8 cellular contexts compared by ENCODE assay signal in genomic region chr16:58499615-58500328, GRCh38. TPM values are rescaled to one million over a fixed set of nuclear protein-coding genes. Genes with fewer than 3 reads are reported as not detected.
DNase-seq lines count a peak whose midpoint lies in the region; ATAC-seq and TF ChIP-seq lines count a peak whose summit lies in the region.

A gene with protein sequence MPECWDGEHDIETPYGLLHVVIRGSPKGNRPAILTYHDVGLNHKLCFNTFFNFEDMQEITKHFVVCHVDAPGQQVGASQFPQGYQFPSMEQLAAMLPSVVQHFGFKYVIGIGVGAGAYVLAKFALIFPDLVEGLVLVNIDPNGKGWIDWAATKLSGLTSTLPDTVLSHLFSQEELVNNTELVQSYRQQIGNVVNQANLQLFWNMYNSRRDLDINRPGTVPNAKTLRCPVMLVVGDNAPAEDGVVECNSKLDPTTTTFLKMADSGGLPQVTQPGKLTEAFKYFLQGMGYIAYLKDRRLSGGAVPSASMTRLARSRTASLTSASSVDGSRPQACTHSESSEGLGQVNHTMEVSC (plus strand): TSS chr16:58500143. CDS start chr16:58500249, 106 bp downstream.

- H3K27ac ChIP-seq in trophoblast cell (ENCODE audit: low read depth, low read length) = no peak within 1 kb of the TSS

- peak within 1 kb of the TSS; percentile 32 for H2AFZ ChIP-seq in trophoblast cell (ENCODE audit: insufficient read depth, low read length, poor library complexity)

- H4K12ac ChIP-seq in trophoblast cell (ENCODE audit: low read depth, low read length) = no peak within 1 kb of the TSS

- WGBS in trophoblast cell (ENCODE audit: extremely low coverage, insufficient coverage, insufficient read length) = no CpG with 5 or more reads among the region's 23 CpGs

- H4K8ac ChIP-seq in trophoblast cell (ENCODE audit: low read depth, low read length) = no peak within 1 kb of the TSS

- ATAC-seq in HG03354 (IDR thresholded peaks at IDR 0.05; ENCODE audit: poor library complexity, severe bottlenecking, unreplicated experiment) (peak; percentile 41), left cardiac atrium (peak; percentile 39 to 55)

- no peak within 1 kb of the TSS for H3K18ac ChIP-seq in trophoblast cell (ENCODE audit: low read length)

- H3K4me3 ChIP-seq in astrocyte of the cerebellum (ENCODE audit: low read depth, low read length) = peak within 1 kb of the TSS; percentile 49
- peak within 1 kb of the TSS; percentile 64 for H3K4me3 ChIP-seq in trophoblast cell (ENCODE audit: low read depth, low read length)

- no peak within 1 kb of the TSS for H2AK5ac ChIP-seq in trophoblast cell (ENCODE audit: low read length)

- H2BK120ac ChIP-seq in trophoblast cell (ENCODE audit: insufficient read depth, low read length, poor library complexity) = no peak within 1 kb of the TSS

- H3K79me1 ChIP-seq in trophoblast cell (ENCODE audit: low read length) = peaks cover 3% of the 10 kb centered on the region

- no peak within 1 kb of the TSS for H3K23ac ChIP-seq in trophoblast cell (ENCODE audit: low read length)

- in situ Hi-C loops in astrocyte of the cerebellum (cut with HindIII; ENCODE audit: low sequenced_read_pairs) = no loop called here

- no peak for TF ChIP-seq CTCF in astrocyte of the cerebellum (IDR thresholded peaks at IDR 0.05; ENCODE audit: low read depth, low read length, missing control alignments)

- H2BK12ac ChIP-seq in trophoblast cell (ENCODE audit: low read length) = no peak within 1 kb of the TSS

- peaks cover 0 to 4% of the 10 kb centered on the region in 2 experiments for H3K36me3 ChIP-seq in trophoblast cell (ENCODE audit: control insufficient read depth in 1 of 2, insufficient read depth in 2 of 2, low read length in 2 of 2)

- peak within 1 kb of the TSS; percentile 34 for H3K9ac ChIP-seq in trophoblast cell (ENCODE audit: low read length)

- H2BK5ac ChIP-seq in trophoblast cell (ENCODE audit: low read depth, low read length, poor library complexity) = no peak within 1 kb of the TSS

- H4K91ac ChIP-seq in trophoblast cell (ENCODE audit: low read depth, low read length) = no peak within 1 kb of the TSS

- H3K14ac ChIP-seq in trophoblast cell (ENCODE audit: low read length) = no peak within 1 kb of the TSS

- H3K4me1 ChIP-seq in trophoblast cell (ENCODE audit: control insufficient read depth in 1 of 2, insufficient read depth in 2 of 2, low read length in 2 of 2) = peaks cover 7 to 16% of the 10 kb centered on the region in 2 experiments

- peak within 1 kb of the TSS; percentile 91 for H3K4me2 ChIP-seq in trophoblast cell (ENCODE audit: low read length)

- peaks cover 3% of the 10 kb centered on the region for H3K9me3 ChIP-seq in trophoblast cell (ENCODE audit: insufficient read depth, low read depth, low read length)

- intact Hi-C loops in left cardiac atrium (cut with DNase I) = no loop called here

- peak; percentile 15 for DNase-seq in stimulated activated CD4-positive, alpha-beta T cell treated with anti-CD3 and anti-CD28 coated beads, Interleukin-12 subunit alpha, Interleukin-12 subunit beta, amount 100 ng/mL, for 4 hours
- DNase-seq in stimulated activated CD4-positive, alpha-beta T cell treated with anti-CD3 and anti-CD28 coated beads, Interleukin-4, amount 100 ng/mL, for 1 hour = no peak
- peak; percentile 70 for DNase-seq in NCI-H82 treated with DMSO at 0.1 percent for 48 hours (lab: John Stamatoyannopoulos, UW; ENCODE audit: unreplicated experiment)
- peak; percentile 72 for DNase-seq in astrocyte of the cerebellum (ENCODE audit: low read depth)
- peak; percentile 72 for DNase-seq in left cardiac atrium
- DNase-seq in trophoblast cell = peak in 1 of 2 donors; percentile 29
- DNase-seq in OCI-M2 (lab: John Stamatoyannopoulos, UW; ENCODE audit: unreplicated experiment) = no peak

- H3K4ac ChIP-seq in trophoblast cell (ENCODE audit: low read depth, low read length) = no peak within 1 kb of the TSS

- H3K79me2 ChIP-seq in trophoblast cell (ENCODE audit: control insufficient read depth, insufficient read depth, low read length, poor library complexity) = no peaks in the 10 kb centered on the region

- H3K27me3 ChIP-seq in trophoblast cell (ENCODE audit: insufficient read depth, low read length) = no peaks in the 10 kb centered on the region

RNA-seq across cellular contexts. Expression of the gene that starts here (rescaled TPM):
- 100 to 1,000 TPM; 121 to 153 TPM for total RNA-seq in left cardiac atrium
- 7.0 and 7.3 TPM in 2 replicates for polyA plus RNA-seq in trophoblast cell (2013)

Comparison
In these comparisons a context has a peak if more than half of its experiments do, and no peak if none do; other contexts are left out.
1. DNase-seq: peak in stimulated activated CD4-positive, alpha-beta T cell treated with anti-CD3 and anti-CD28 coated beads, Interleukin-12 subunit alpha, Interleukin-12 subunit beta, amount 100 ng/mL, for 4 hours (single experiment), NCI-H82 treated with DMSO at 0.1 percent for 48 hours (single experiment), astrocyte of the cerebellum (single experiment) and left cardiac atrium (single experiment); none in stimulated activated CD4-positive, alpha-beta T cell treated with anti-CD3 and anti-CD28 coated beads, Interleukin-4, amount 100 ng/mL, for 1 hour (single experiment) and OCI-M2 (single experiment).